13 cellular contexts compared by ENCODE assay signal in genomic region chr3:13391308-13391707, GRCh38. TPM values are rescaled to one million over a fixed set of nuclear protein-coding genes. Genes with fewer than 3 reads are reported as not detected.
A peak's percentile ranks its signal among the peaks of the same experiment; 100 is the strongest.
DNase-seq lines count a peak whose midpoint lies in the region; ATAC-seq, FAIRE-seq and TF ChIP-seq lines count a peak whose summit lies in the region.
"Had no signal": no experiment of that assay in that cellular context is flagged by ENCODE, and none has a peak within 500 bp of the region (broad histone marks: within the 10 kb centered on the region; RNA-seq: fewer than 3 reads in every experiment).

No MANE protein-coding gene starts in this region.

- H3K9ac ChIP-seq in DND-41 (ENCODE audit: low read depth, low read length) (no peak overlapping the region), MM.1S (ENCODE audit: low read length) (no peak overlapping the region), keratinocyte (ENCODE audit: control insufficient read depth, extremely low read depth, insufficient read depth, low read length) (no peak overlapping the region)

- no peaks in the 10 kb centered on the region for H3K9me1 ChIP-seq in keratinocyte (ENCODE audit: control insufficient read depth, extremely low read depth, insufficient read depth, low read length)

- H3K9me3 ChIP-seq in DND-41 (ENCODE audit: insufficient read depth, low read length, severe bottlenecking) (no peaks in the 10 kb centered on the region), MM.1S (replicated peaks; ENCODE audit: insufficient read depth, low read length) (no peaks in the 10 kb centered on the region), keratinocyte (ENCODE audit: control insufficient read depth, low read depth, low read length) (no peaks in the 10 kb centered on the region)
- H3K9me3 ChIP-seq: psoas muscle, thyroid gland had no signal

- no peak for TF ChIP-seq POLR2A in GM12891 (IDR thresholded peaks at IDR 0.05; ENCODE audit: low read depth, low read length)

- H3F3A ChIP-seq in MM.1S (ENCODE audit: insufficient read depth, low read length), result no peaks in the 10 kb centered on the region

- no peaks in the 10 kb centered on the region for H3K27me3 ChIP-seq in DND-41 (ENCODE audit: insufficient read depth, low read length, poor library complexity)
- H3K27me3 ChIP-seq in MM.1S (replicated peaks; ENCODE audit: insufficient read depth, low read length), result no peaks in the 10 kb centered on the region
- peaks cover 8% of the 10 kb centered on the region for H3K27me3 ChIP-seq in keratinocyte (ENCODE audit: control insufficient read depth, extremely low read depth, insufficient read depth, low read length)
- H3K27me3 ChIP-seq: thyroid gland had no signal

- H2AFZ ChIP-seq in DND-41 (ENCODE audit: low read depth, low read length) (no peak overlapping the region), MM.1S (ENCODE audit: low read length) (no peak overlapping the region), keratinocyte (ENCODE audit: control insufficient read depth, low read length) (no peak overlapping the region)

- ATAC-seq in DND-41 (ENCODE audit: insufficient read depth, low read depth), result peak; percentile 33; the same call in 1 of the 3 replicates

- no peak overlapping the region for H3K4me3 ChIP-seq in DND-41 (ENCODE audit: low read depth in 1 of 2, low read length in 2 of 2)
- no peak overlapping the region for H3K4me3 ChIP-seq in MM.1S (ENCODE audit: low read length)
- no peak overlapping the region for H3K4me3 ChIP-seq in keratinocyte (ENCODE audit: control insufficient read depth in 2 of 3, extremely low read depth in 1 of 3, insufficient read depth in 2 of 3, low read depth in 1 of 3, low read length in 3 of 3)
- H3K4me3 ChIP-seq: lung, psoas muscle, thyroid gland had no signal

- DNase-seq in DND-41 (peak; percentile 16), MM.1S (no peak), activated T-cell treated with anti-CD3 and anti-CD28 coated beads for 4 hours (peak; percentile 19), keratinocyte (ENCODE audit: low read depth, low spot score) (no peak), ACHN (no peak), GM12891 (ENCODE audit: insufficient read length, low spot score) (no peak), NCI-H2171 treated with DMSO at 0.1 percent for 48 hours (lab: John Stamatoyannopoulos, UW) (no peak), A172 (ENCODE audit: low spot score) (no peak)
- DNase-seq: foreskin melanocyte, NCI-H1092 treated with DMSO at 0.1 percent for 48 hours, psoas muscle, thyroid gland had no signal

- H4K20me1 ChIP-seq in DND-41 (ENCODE audit: insufficient read depth, low read length), result peaks cover 57% of the 10 kb centered on the region
- no peaks in the 10 kb centered on the region for H4K20me1 ChIP-seq in MM.1S (ENCODE audit: insufficient read depth, low read length)
- H4K20me1 ChIP-seq in keratinocyte (ENCODE audit: control insufficient read depth, extremely low read depth, insufficient read depth, low read length), result no peaks in the 10 kb centered on the region

- TF ChIP-seq CTCF in DND-41 (IDR thresholded peaks at IDR 0.05; ENCODE audit: borderline replicate concordance, extremely low read depth, low read length, poor library complexity, severe bottlenecking) (peak; percentile 47), MM.1S (IDR thresholded peaks at IDR 0.05; ENCODE audit: low read length) (peak; percentile 24), keratinocyte (optimal IDR thresholded peaks at IDR 0.05 in 1 of 3, IDR thresholded peaks at IDR 0.05 in 1 of 3, conservative IDR thresholded peaks at IDR 0.05 in 1 of 3; ENCODE audit: extremely low read depth in 1 of 3, insufficient read depth in 2 of 3, low read length in 3 of 3) (peak in 2 of 3 experiments; percentile 18 to 27)

- H3K27ac ChIP-seq in DND-41 (ENCODE audit: low read length), result peak overlapping the region; percentile 42; the same call in 1 of the 2 replicates
- H3K27ac ChIP-seq in MM.1S (ENCODE audit: low read length), result no peak overlapping the region
- H3K27ac ChIP-seq in keratinocyte (ENCODE audit: control insufficient read depth, insufficient read depth, low read length), result no peak overlapping the region
- H3K27ac ChIP-seq: psoas muscle, thyroid gland had no signal

- H3K4me1 ChIP-seq in DND-41 (ENCODE audit: insufficient read depth, low read length) (no peaks in the 10 kb centered on the region), MM.1S (ENCODE audit: low read length) (no peaks in the 10 kb centered on the region), keratinocyte (ENCODE audit: control insufficient read depth, extremely low read depth, insufficient read depth, low read length) (no peaks in the 10 kb centered on the region)
- H3K4me1 ChIP-seq: psoas muscle, thyroid gland had no signal

- peaks cover 24% of the 10 kb centered on the region for H3K79me2 ChIP-seq in DND-41 (ENCODE audit: insufficient read depth, low read length)
- H3K79me2 ChIP-seq in MM.1S (ENCODE audit: low read length), result peaks cover 76% of the 10 kb centered on the region
- no peaks in the 10 kb centered on the region for H3K79me2 ChIP-seq in keratinocyte (ENCODE audit: control insufficient read depth, insufficient read depth, low read length)

- in situ Hi-C loops in ACHN (cut with HindIII; ENCODE audit: low pct_ligation_motif_present, low pct_unique_long_range_greater_than_20kb, low sequenced_read_pairs), result no loop called here

- dilution Hi-C loops in keratinocyte (cut with MboI; ENCODE audit: extremely low pct_ligation_motif_present, low sequenced_read_pairs), result no loop called here

- no peaks in the 10 kb centered on the region for H3K9me2 ChIP-seq in MM.1S (replicated peaks; ENCODE audit: insufficient read depth, low read length)

- H3K36me3 ChIP-seq in DND-41 (ENCODE audit: insufficient read depth, low read length) (peaks cover 100% of the 10 kb centered on the region), MM.1S (replicated peaks; ENCODE audit: insufficient read depth, low read length) (peaks cover 5% of the 10 kb centered on the region; the same call in 1 of the 2 replicates), keratinocyte (ENCODE audit: control insufficient read depth in 2 of 2, extremely low read depth in 1 of 2, insufficient read depth in 2 of 2, low read length in 2 of 2) (no peaks in the 10 kb centered on the region)

- no peak overlapping the region for H3K4me2 ChIP-seq in DND-41 (ENCODE audit: insufficient read depth, low read length)
- no peak overlapping the region for H3K4me2 ChIP-seq in MM.1S (ENCODE audit: low read depth, low read length)
- H3K4me2 ChIP-seq in keratinocyte (ENCODE audit: control insufficient read depth, extremely low read depth, insufficient read depth, low read depth, low read length), result no peak overlapping the region

- FAIRE-seq in keratinocyte (lab: Jason Lieb, UNC), result no peak
- no peak for FAIRE-seq in GM12891 (lab: Jason Lieb, UNC)

TF ChIP-seq in GM12891, 5 proteins besides CTCF, POLR2A, EP300 and RAD21:
- TF ChIP-seq PAX5 (IDR thresholded peaks at IDR 0.05; ENCODE audit: insufficient read depth, low read length, severe bottlenecking), result no peak
- no peak for TF ChIP-seq SPI1 (IDR thresholded peaks at IDR 0.05; ENCODE audit: low read depth, low read length)
- no peak for TF ChIP-seq TAF1 (IDR thresholded peaks at IDR 0.05; ENCODE audit: low read depth, low read length)
- no peak for TF ChIP-seq POU2F2 (IDR thresholded peaks at IDR 0.05; ENCODE audit: low read depth, low read length)
- no peak for TF ChIP-seq POLR2AphosphoS5 (IDR thresholded peaks at IDR 0.05; ENCODE audit: low read depth, low read length)

RNA-seq across cellular contexts. Expression of gene NUP210, which starts 28.8 kb away (rescaled TPM):
- polyA plus RNA-seq in keratinocyte, result 0.01 to 0.05 TPM (median 0.03 TPM) in 3 replicates
- polyA plus RNA-seq in keratinocyte (2011; ENCODE audit: low read depth), result 0.04 TPM
- polyA plus RNA-seq in keratinocyte (2011; cell fraction: cytosol; rRNA removed), result 0.01 TPM in 1 of 2 replicates, not detected in the other
- polyA plus RNA-seq in keratinocyte (2011; cell fraction: nucleus; rRNA removed), result 0.03 and 0.04 TPM in 2 replicates
- 0.04 TPM in 1 of 2 replicates, not detected in the other for polyA plus RNA-seq in keratinocyte (2012; ENCODE audit: low replicate concordance)
- 0.10 to 0.13 TPM in 2 of 3 replicates, not detected in the other for polyA minus RNA-seq in keratinocyte
- polyA minus RNA-seq in keratinocyte (2011; cell fraction: cytosol; rRNA and poly(A)+ RNA removed), result 1.2 TPM
- 0.11 and 0.23 TPM in 2 replicates for polyA minus RNA-seq in keratinocyte (2011; cell fraction: nucleus; rRNA and poly(A)+ RNA removed)
- polyA plus RNA-seq in GM12891 (2012; ENCODE audit: low read depth, missing spikeins), result 43.7 TPM
- 14.1 and 16.3 TPM in 2 replicates for total RNA-seq in A172 (2014; rRNA removed; shearing (Covaris generic))

Comparison
In these comparisons a context has a peak if more than half of its experiments do, and no peak if none do; other contexts are left out.
1. DNase-seq: peak in DND-41 (single experiment) and activated T-cell treated with anti-CD3 and anti-CD28 coated beads for 4 hours (single experiment); none in MM.1S (single experiment), keratinocyte (single experiment), ACHN (single experiment), GM12891 (single experiment), NCI-H2171 treated with DMSO at 0.1 percent for 48 hours (single experiment) and A172 (single experiment).
2. Peak in every context shown above with its lines, with median percentiles within 50 percentile points of each other: CTCF ChIP-seq.